In genomic region chr5:95861858-95862561, GRCh38 we compare ENCODE assay signal across 10 cellular contexts. TPM values are rescaled to one million over a fixed set of nuclear protein-coding genes. Genes with fewer than 3 reads are reported as not detected.
DNase-seq lines count a peak whose midpoint lies in the region; ATAC-seq and TF ChIP-seq lines count a peak whose summit lies in the region.
"Had no signal": no experiment of that assay in that cellular context is flagged by ENCODE, and none has a peak within 500 bp of the region (broad histone marks: within the 10 kb centered on the region; RNA-seq: fewer than 3 reads in every experiment).

No MANE protein-coding gene starts in this region.

- peak; percentile 33 for DNase-seq in DMS53 treated with DMSO at 0.1 percent for 48 hours (lab: John Stamatoyannopoulos, UW; ENCODE audit: unreplicated experiment)
- no peak for DNase-seq in RWPE2 (ENCODE audit: low spot score)
- no peak for DNase-seq in colonic mucosa
- DNase-seq in gastrocnemius medialis = peak in 1 of 2 donors; percentile 21
- DNase-seq in germinal center (ENCODE audit: low spot score) = no peak
- DNase-seq in hepatic stellate cell (ENCODE audit: low spot score) = no peak
- no peak for DNase-seq in GM13976 (ENCODE audit: low spot score)
- DNase-seq: activated effector memory CD4-positive, alpha-beta T cell treated with Interleukin-2 at 50 U/mL for 16 hours; occipital lobe had no signal

- H3K9me3 ChIP-seq in RWPE2 (ENCODE audit: severe bottlenecking) (no peaks in the 10 kb centered on the region), colonic mucosa (no peaks in the 10 kb centered on the region), gastrocnemius medialis (no peaks in the 10 kb centered on the region)

- H3K4me1 ChIP-seq in RWPE2 (ENCODE audit: insufficient read depth, poor library complexity, severe bottlenecking) (peaks cover 65% of the 10 kb centered on the region), colonic mucosa (peaks cover 7% of the 10 kb centered on the region), gastrocnemius medialis (peaks cover 58 to 63% of the 10 kb centered on the region in 2 donors)

- H3K9ac ChIP-seq in colonic mucosa (ENCODE audit: low read depth in 2 of 2, low read length in 2 of 2) = no peak overlapping the region

- no peak for TF ChIP-seq POLR2A in gastrocnemius medialis (IDR thresholded peaks at IDR 0.05)

- in situ Hi-C loops in gastrocnemius medialis (cut with MboI; ENCODE audit: low sequenced_read_pairs in 4 of 4) (loop anchor here in 2 of 4 donors (10.0 to 25.0 kb wide), 3 partner anchors 473 to 850 kb away; no protein-coding TSS in a partner anchor), GM13976 (cut with MboI; ENCODE audit: low sequenced_read_pairs, unreplicated experiment) (no loop called here)

- no peak for TF ChIP-seq CTCF in RWPE2 (IDR thresholded peaks at IDR 0.05; ENCODE audit: poor library complexity, severe bottlenecking)
- TF ChIP-seq CTCF in colonic mucosa (IDR thresholded peaks at IDR 0.05) = no peak
- no peak for TF ChIP-seq CTCF in gastrocnemius medialis (IDR thresholded peaks at IDR 0.05 in 4 of 5, conservative IDR thresholded peaks at IDR 0.05 in 1 of 5)
- no peak for TF ChIP-seq CTCF in GM13976 (IDR thresholded peaks at IDR 0.05; ENCODE audit: borderline replicate concordance, control extremely low read depth, extremely low read depth, insufficient read depth, missing control alignments)

- H3K4me3 ChIP-seq in RWPE2 (ENCODE audit: severe bottlenecking) (no peak overlapping the region), colonic mucosa (no peak overlapping the region), gastrocnemius medialis (peak overlapping the region in 2 of 4 donors; percentile 1 to 2)

- H3K36me3 ChIP-seq in RWPE2 (ENCODE audit: low read depth) (no peaks in the 10 kb centered on the region), colonic mucosa (no peaks in the 10 kb centered on the region), gastrocnemius medialis (no peaks in the 10 kb centered on the region)

- peak; percentile 13; the same call in 2 of the 3 replicates for ATAC-seq in RWPE2 (ENCODE audit: low read depth)
- no peak for ATAC-seq in gastrocnemius medialis
- ATAC-seq in HG03342 (IDR thresholded peaks at IDR 0.05; ENCODE audit: unreplicated experiment) = no peak

- H3K27me3 ChIP-seq in RWPE2 (ENCODE audit: insufficient read depth, poor library complexity, severe bottlenecking) (no peaks in the 10 kb centered on the region), colonic mucosa (no peaks in the 10 kb centered on the region), gastrocnemius medialis (no peaks in the 10 kb centered on the region)

- intact Hi-C loops in colonic mucosa (cut with DNase I) (loop anchor here (5.0 kb wide), 1 partner anchor 100 kb away; the partner anchor contains the start of gene ELL2), gastrocnemius medialis (cut with DNase I; ENCODE audit: low total_unique reads) (no loop called here)

- H3K27ac ChIP-seq in RWPE2 (ENCODE audit: poor library complexity, severe bottlenecking) = peak overlapping the region; percentile 97
- peak overlapping the region; percentile 23 for H3K27ac ChIP-seq in colonic mucosa
- peak overlapping the region; percentile 86 to 94 (median 89) for H3K27ac ChIP-seq in gastrocnemius medialis

RNA-seq across cellular contexts. Expression of gene GLRX, which starts 39.5 kb away (rescaled TPM):
- total RNA-seq in colonic mucosa (10 to 100 TPM; 52.8 to 89.6 TPM), gastrocnemius medialis (1,000 to 10,000 TPM; 1,042 to 2,721 (median 1,859) TPM)

Comparison
In these comparisons a context has a peak if more than half of its experiments do, and no peak if none do; other contexts are left out.
1. H3K27ac ChIP-seq: peak in every context shown above with its lines; median percentile 97 in RWPE2; 89 in gastrocnemius medialis; 23 in colonic mucosa.
2. RNA of gene GLRX, which starts 39.5 kb away (total RNA-seq): 1,042 to 2,721 TPM in gastrocnemius medialis; 52.8 to 89.6 TPM in colonic mucosa; every median in the first group is over 10 times any median in the second.